ENCODE assay signal across 9 cellular contexts in genomic region chr2:201116115-201116958, GRCh38. TPM values are rescaled to one million over a fixed set of nuclear protein-coding genes. Genes with fewer than 3 reads are reported as not detected.
A peak's percentile ranks its signal among the peaks of the same experiment; 100 is the strongest.
DNase-seq lines count a peak whose midpoint lies in the region; ATAC-seq, FAIRE-seq and TF ChIP-seq lines count a peak whose summit lies in the region.
"Had no signal": no experiment of that assay in that cellular context is flagged by ENCODE, and none has a peak within 500 bp of the region (broad histone marks: within the 10 kb centered on the region; RNA-seq: fewer than 3 reads in every experiment).

Gene CFLAR, plus strand, starts transcription at chr2:201116164. Its CDS starts 13,702 bp downstream, at chr2:201129866.

- peak; percentile 72 for FAIRE-seq in GM19239 (lab: Jason Lieb, UNC)
- no peak for FAIRE-seq in H1 (lab: Jason Lieb, UNC)
- FAIRE-seq: TTC549 had no signal

- peak within 1 kb of the TSS; percentile 97 for H4K8ac ChIP-seq in H1 (ENCODE audit: extremely low read depth, insufficient read depth, low read length)

- H4K5ac ChIP-seq in H1 (ENCODE audit: insufficient read length, low read depth, low read length) = peak within 1 kb of the TSS; percentile 88

- H2AK5ac ChIP-seq in H1 (ENCODE audit: low read depth, low read length) = no peak within 1 kb of the TSS

- H4K91ac ChIP-seq in H1 (replicated peaks; ENCODE audit: insufficient read length, low read length) = peak within 1 kb of the TSS; percentile 83

- peak within 1 kb of the TSS; percentile 73 for H3K56ac ChIP-seq in H1 (replicated peaks; ENCODE audit: insufficient read length, low read depth, low read length)

- H3K23ac ChIP-seq in H1 (ENCODE audit: insufficient read length) = no peak within 1 kb of the TSS

- H2BK15ac ChIP-seq in H1 (ENCODE audit: low read length) = peak within 1 kb of the TSS; percentile 92; the same call in 1 of the 2 replicates

- peak within 1 kb of the TSS; percentile 71 for H3K18ac ChIP-seq in H1 (ENCODE audit: extremely low read depth, low read length)

- H3K36me3 ChIP-seq in BJ (ENCODE audit: control insufficient read depth, insufficient read depth, low read length) = no peaks in the 10 kb centered on the region
- H3K36me3 ChIP-seq in H1 (ENCODE audit: control insufficient read depth in 2 of 4, insufficient read depth in 4 of 4, low read length in 3 of 4) = no peaks in the 10 kb centered on the region

- TF ChIP-seq EP300 in H1 (IDR thresholded peaks at IDR 0.05; ENCODE audit: borderline replicate concordance in 1 of 2, low read depth in 2 of 2, low read length in 2 of 2) = no peak

- H3K4me3 ChIP-seq in BJ (ENCODE audit: low read depth, low read length) (peak within 1 kb of the TSS; percentile 70), H1 (ENCODE audit: extremely low read depth in 1 of 4, insufficient read depth in 2 of 4, low read depth in 3 of 4, low read length in 4 of 4) (peak within 1 kb of the TSS; percentile 52 to 87 (median 70))

- no peak for TF ChIP-seq CTCF in BJ (IDR thresholded peaks at IDR 0.05; ENCODE audit: insufficient read depth, low read depth, low read length)
- no peak for TF ChIP-seq CTCF in H1 (IDR thresholded peaks at IDR 0.05; ENCODE audit: control extremely low read depth in 1 of 3, insufficient read depth in 1 of 3, low read depth in 1 of 3, low read length in 3 of 3)

- ATAC-seq in HG03442 (IDR thresholded peaks at IDR 0.05; ENCODE audit: unreplicated experiment) = peak; percentile 33

- peaks cover 9% of the 10 kb centered on the region for H3K23me2 ChIP-seq in H1 (ENCODE audit: low read depth, low read length)

- H2BK5ac ChIP-seq in H1 (ENCODE audit: low read depth, low read length) = peak within 1 kb of the TSS; percentile 68; the same call in 1 of the 2 replicates

- peak within 1 kb of the TSS; percentile 58 for H3K27ac ChIP-seq in H1 (ENCODE audit: low read depth, low read length)

- no peak for DNase-seq in BJ (ENCODE audit: low read depth)
- peak; percentile 48 for DNase-seq in GM19239 (ENCODE audit: insufficient read length, low spot score)
- DNase-seq in NOMO-1 treated with dmso at 0.1 percent for 144 hours (lab: John Stamatoyannopoulos, UW; ENCODE audit: unreplicated experiment) = peak; percentile 37
- peak; percentile 75 to 79 (median 75) for DNase-seq in activated CD8-positive, alpha-beta memory T cell treated with anti-CD3 and anti-CD28 coated beads for 48 hours (ENCODE audit: low read depth in 2 of 3, low spot score in 2 of 3)
- no peak for DNase-seq in H1 (ENCODE audit: low read depth in 1 of 2, low spot score in 2 of 2)
- peak; percentile 93 for DNase-seq in mesenteric fat pad (ENCODE audit: low spot score)
- peak; percentile 86 to 87 for DNase-seq in stimulated activated CD8-positive, alpha-beta memory T cell treated with anti-CD3 and anti-CD28 coated beads, Interleukin-15, amount 100 ng/mL, for 48 hours (ENCODE audit: low read depth in 2 of 2)

- no peak; a peak in 1 of 4 replicates for TF ChIP-seq RAD21 in H1 (IDR thresholded peaks at IDR 0.05 in 1 of 2, conservative IDR thresholded peaks at IDR 0.05 in 1 of 2; ENCODE audit: low read depth in 2 of 2, low read length in 2 of 2)

- peaks cover 0 to 4% of the 10 kb centered on the region in 2 experiments; a peak in 1 of 4 replicates for H3K9me3 ChIP-seq in H1 (ENCODE audit: insufficient read depth in 2 of 2, low read depth in 1 of 2, low read length in 1 of 2)

- H2BK120ac ChIP-seq in H1 (replicated peaks; ENCODE audit: low read depth, low read length) = peak within 1 kb of the TSS; percentile 55

- 0 out of 2 replicates have a peak within 1 kb of the TSS, but pooled peaks have one; percentile 75 for H2BK12ac ChIP-seq in H1 (ENCODE audit: low read depth, low read length)

- no peak within 1 kb of the TSS for H3K14ac ChIP-seq in H1 (ENCODE audit: insufficient read length)

- H4K20me1 ChIP-seq in H1 (replicated peaks in 1 of 2; ENCODE audit: control insufficient read depth in 1 of 2, insufficient read depth in 2 of 2, low read length in 2 of 2) = peaks cover 0 to 2% of the 10 kb centered on the region in 2 experiments

- H3K4me2 ChIP-seq in H1 (ENCODE audit: insufficient read depth in 1 of 2, low read depth in 2 of 2, low read length in 2 of 2) = peak within 1 kb of the TSS; percentile 54 to 89

- no peak within 1 kb of the TSS for H2BK20ac ChIP-seq in H1 (ENCODE audit: low read length)

- no peaks in the 10 kb centered on the region for H3K79me1 ChIP-seq in H1 (ENCODE audit: low read depth, low read length)

- H3K79me2 ChIP-seq in H1 (ENCODE audit: control insufficient read depth in 1 of 2, insufficient read depth in 2 of 2, low read length in 2 of 2) = no peaks in the 10 kb centered on the region

- WGBS in H1 (ENCODE audit: extremely low coverage in 1 of 2, insufficient coverage in 1 of 2, insufficient read length in 1 of 2, insufficient replicate concordance in 2 of 2, low coverage in 1 of 2, low lambda C conversion rate in 2 of 2, missing lambda C conversion rate in 1 of 2), 2 experiments = 8% methylated on average over 50 of the region's 75 CpGs; no CpG with 5 or more reads in 1 of the 2 experiments

- H3K4me1 ChIP-seq in H1 (replicated peaks in 1 of 4; ENCODE audit: control insufficient read depth in 3 of 4, insufficient read depth in 4 of 4, low read length in 3 of 4) = peaks cover 4 to 11% (median 7%) of the 10 kb centered on the region in 4 experiments

- POLR2A ChIA-PET in BJ (lab: Charles Lee) (interaction anchor here (0.6 to 1.0 kb wide), 2 partner anchors 11 to 203 kb away, joined by 3 to 4 read pairs; no protein-coding TSS in a partner anchor), H1 (lab: Charles Lee; ENCODE audit: partially characterized antibody) (interaction anchor here (0.6 to 3.7 kb wide), 10 partner anchors 11 to 252 kb away, joined by 3 to 16 read pairs (median 6); partner anchors contain the start of genes CLK1, NIF3L1, ORC2 and PPIL3)

- peak within 1 kb of the TSS; percentile 79 to 83 (median 80) for H3K9ac ChIP-seq in H1 (replicated peaks in 1 of 4; ENCODE audit: extremely low read depth in 1 of 4, low read depth in 3 of 4, low read length in 3 of 4)

- H3K4ac ChIP-seq in H1 (replicated peaks; ENCODE audit: insufficient read length, low read depth, low read length) = peak within 1 kb of the TSS; percentile 98

- H3K27me3 ChIP-seq in BJ (ENCODE audit: control insufficient read depth, insufficient read depth, low read length) (no peaks in the 10 kb centered on the region), H1 (replicated peaks in 1 of 4; ENCODE audit: control insufficient read depth in 3 of 4, extremely low read depth in 1 of 4, insufficient read depth in 3 of 4, low read length in 3 of 4) (no peaks in the 10 kb centered on the region)

- CTCF ChIA-PET in BJ (lab: Yijun Ruan, JAX) = interaction anchor here (0.6 to 4.2 kb wide), 7 partner anchors 10 to 61 kb away, joined by 3 to 31 read pairs (median 3); no protein-coding TSS in a partner anchor
- CTCF ChIA-PET in H1 (lab: Charles Lee; ENCODE audit: partially characterized antibody) = interaction anchor here (0.6 to 2.4 kb wide), 9 partner anchors 8 to 153 kb away, joined by 3 to 9 read pairs (median 5); partner anchors contain the start of gene ORC2

- peak in 1 of 2 experiments; percentile 83; a peak in 2 of 3 replicates for TF ChIP-seq POLR2A in H1 (IDR thresholded peaks at IDR 0.05; ENCODE audit: control extremely low read depth in 1 of 2, low read depth in 2 of 2, low read length in 2 of 2)

- H2AFZ ChIP-seq in H1 (ENCODE audit: low read length) = peak within 1 kb of the TSS; percentile 31; the same call in 1 of the 2 replicates

TF ChIP-seq in H1, 55 proteins besides CTCF, POLR2A, EP300 and RAD21 (continues in another document):
- no peak for TF ChIP-seq TAF7 (optimal IDR thresholded peaks at IDR 0.05; ENCODE audit: borderline replicate concordance, low read depth, low read length)
- no peak for TF ChIP-seq BRCA1 (IDR thresholded peaks at IDR 0.05; ENCODE audit: low read depth, low read length)
- peak; percentile 1; the same call in 1 of the 2 replicates for TF ChIP-seq CEBPB (IDR thresholded peaks at IDR 0.05; ENCODE audit: low read depth, low read length)
- no peak for TF ChIP-seq SP4 (IDR thresholded peaks at IDR 0.05; ENCODE audit: low read length)
- TF ChIP-seq ZNF274 (IDR thresholded peaks at IDR 0.05; ENCODE audit: borderline replicate concordance, extremely low read depth, low read length) = no peak
- TF ChIP-seq TAF1 (IDR thresholded peaks at IDR 0.05; ENCODE audit: low read depth, low read length) = peak; percentile 61; the same call in 1 of the 2 replicates
- no peak for TF ChIP-seq CREB1 (IDR thresholded peaks at IDR 0.05)
- no peak for TF ChIP-seq CTBP2 (IDR thresholded peaks at IDR 0.05; ENCODE audit: borderline replicate concordance, insufficient read depth, insufficient read length, low read length)
- TF ChIP-seq KDM4A (IDR thresholded peaks at IDR 0.05; ENCODE audit: low read depth, low read length, severe bottlenecking) = peak; percentile 68
- TF ChIP-seq RBBP5 (IDR thresholded peaks at IDR 0.05; ENCODE audit: borderline replicate concordance, low read depth, low read length) = peak; percentile 86; the same call in 1 of the 2 replicates
- TF ChIP-seq YY1 (IDR thresholded peaks at IDR 0.05; ENCODE audit: low read depth, low read length) = peak; percentile 85
- no peak for TF ChIP-seq CHD2 (IDR thresholded peaks at IDR 0.05; ENCODE audit: low read length)
- TF ChIP-seq POLR2AphosphoS5 (IDR thresholded peaks at IDR 0.05; ENCODE audit: low read depth, low read length) = peak; percentile 24
- TF ChIP-seq POU5F1 (IDR thresholded peaks at IDR 0.05; ENCODE audit: low read depth, low read length) = no peak
- TF ChIP-seq ASH2L (IDR thresholded peaks at IDR 0.05; ENCODE audit: low read length) = peak; percentile 83
- TF ChIP-seq CBX8 (IDR thresholded peaks at IDR 0.05; ENCODE audit: borderline replicate concordance, low read depth, low read length) = no peak
- 0 out of 2 replicates have a peak, but pooled peaks have one; percentile 44 for TF ChIP-seq GABPA (IDR thresholded peaks at IDR 0.05; ENCODE audit: borderline replicate concordance, insufficient read depth, low read length)
- no peak for TF ChIP-seq SIX5 (IDR thresholded peaks at IDR 0.05; ENCODE audit: low read depth, low read length)
- TF ChIP-seq RXRA (IDR thresholded peaks at IDR 0.05; ENCODE audit: insufficient read depth, low read depth, low read length) = no peak

RNA-seq across cellular contexts. Expression of gene CFLAR, which starts in this region (rescaled TPM):
- polyA plus RNA-seq in BJ (2011; rRNA removed) = 28.8 and 35.6 TPM in 2 replicates
- polyA minus RNA-seq in BJ (2011; rRNA and poly(A)+ RNA removed) = 76.8 and 78.5 TPM in 2 replicates
- total RNA-seq in H1 (2021; fragmentation: NEBNext Ultra II Directional; extraction: Animal tissue kit (Norgen Biotek cat#: 25700)) = 1.1 and 1.6 TPM in 2 replicates
- 3.8 and 3.9 TPM in 2 replicates for polyA plus RNA-seq in H1 (2011; rRNA removed)
- 5.2 TPM for polyA plus RNA-seq in H1 (2011; cell fraction: cytosol; rRNA removed)
- 7.4 TPM for polyA plus RNA-seq in H1 (2011; cell fraction: nucleus; rRNA removed)
- 7.0 to 10.0 TPM (median 7.5 TPM) in 4 replicates for polyA plus RNA-seq in H1 (2012, experiment 1 of 2)
- 2.2 TPM for polyA plus RNA-seq in H1 (2012, experiment 2 of 2)
- 2.6 TPM for polyA plus RNA-seq in H1 (2013, experiment 1 of 2)
- polyA plus RNA-seq in H1 (2013, experiment 2 of 2) = 2.0 TPM
- polyA minus RNA-seq in H1 (2011; rRNA and poly(A)+ RNA removed) = 14.3 and 19.2 TPM in 2 replicates
- 7.0 TPM for polyA minus RNA-seq in H1 (2011; cell fraction: cytosol; rRNA and poly(A)+ RNA removed)
- polyA minus RNA-seq in H1 (2011; cell fraction: nucleus; rRNA and poly(A)+ RNA removed) = 22.6 TPM
- 282 TPM for total RNA-seq in mesenteric fat pad

Comparison
In these comparisons a context has a peak if more than half of its experiments do, and no peak if none do; other contexts are left out.
1. RNA of gene CFLAR (total RNA-seq): 282 TPM in mesenteric fat pad (single experiment); 1.1 to 1.6 TPM in H1; every median in the first group is over 100 times any median in the second.
2. DNase-seq: peak in GM19239 (single experiment), NOMO-1 treated with dmso at 0.1 percent for 144 hours (single experiment), activated CD8-positive, alpha-beta memory T cell treated with anti-CD3 and anti-CD28 coated beads for 48 hours (3 of 3), mesenteric fat pad (single experiment) and stimulated activated CD8-positive, alpha-beta memory T cell treated with anti-CD3 and anti-CD28 coated beads, Interleukin-15, amount 100 ng/mL, for 48 hours (2 of 2); none in BJ (single experiment) and H1 (0 of 2).